6 cellular contexts compared by ENCODE assay signal in genomic region chr3:196022499-196022878, GRCh38. TPM values are rescaled to one million over a fixed set of nuclear protein-coding genes. Genes with fewer than 3 reads are reported as not detected.
DNase-seq lines count a peak whose midpoint lies in the region; ATAC-seq and TF ChIP-seq lines count a peak whose summit lies in the region.
"Not testable (repeated sequence)": the region's sequence is repeated elsewhere in the genome, so short reads cannot be mapped to it uniquely, and the experiment has no call there.

No MANE protein-coding gene starts in this region.

- not testable (repeated sequence) for H3K4me3 ChIP-seq in GM23248

- peak overlapping the region; percentile 52 for H3K27ac ChIP-seq in 22Rv1
- not testable (repeated sequence) for H3K27ac ChIP-seq in GM23248

- H3K27me3 Mint-ChIP-seq in CD14-positive monocyte (ENCODE audit: low read depth in 3 of 3) = peaks cover 1 to 10% (median 4%) of the 10 kb centered on the region in 3 donors
- H3K27me3 Mint-ChIP-seq in T-helper 17 cell = peaks cover 40% of the 10 kb centered on the region
- H3K27me3 Mint-ChIP-seq in activated naive CD8-positive, alpha-beta T cell treated with anti-CD3 and anti-CD28 coated beads, Interleukin-2, amount 50 U/mL, for 24 hours = not testable (repeated sequence)

- in situ Hi-C loops in GM23248 (cut with MboI) = not testable (repeated sequence)

- DNase-seq in CD14-positive monocyte (ENCODE audit: low spot score); GM23248; T-helper 17 cell; activated naive CD8-positive, alpha-beta T cell treated with anti-CD3 and anti-CD28 coated beads, Interleukin-2, amount 50 U/mL, for 24 hours; erythroblast (lab: John Stamatoyannopoulos, UW): not testable (repeated sequence)

- TF ChIP-seq POLR2A in erythroblast (IDR thresholded peaks at IDR 0.05; ENCODE audit: low read length) = peak; percentile 29

- H3K36me3 Mint-ChIP-seq in CD14-positive monocyte; T-helper 17 cell (ENCODE audit: low read depth); activated naive CD8-positive, alpha-beta T cell treated with anti-CD3 and anti-CD28 coated beads, Interleukin-2, amount 50 U/mL, for 24 hours (ENCODE audit: low read depth): not testable (repeated sequence)

- H3K27ac Mint-ChIP-seq in CD14-positive monocyte; activated naive CD8-positive, alpha-beta T cell treated with anti-CD3 and anti-CD28 coated beads, Interleukin-2, amount 50 U/mL, for 24 hours: not testable (repeated sequence)
- H3K27ac Mint-ChIP-seq in T-helper 17 cell = peak overlapping the region; percentile 67

- not testable (repeated sequence) for H3K79me2 ChIP-seq in GM23248 (ENCODE audit: insufficient read depth)

- H3K4me1 Mint-ChIP-seq in CD14-positive monocyte; T-helper 17 cell; activated naive CD8-positive, alpha-beta T cell treated with anti-CD3 and anti-CD28 coated beads, Interleukin-2, amount 50 U/mL, for 24 hours: not testable (repeated sequence)

- not testable (repeated sequence) for H3K4me3 Mint-ChIP-seq in CD14-positive monocyte; T-helper 17 cell; activated naive CD8-positive, alpha-beta T cell treated with anti-CD3 and anti-CD28 coated beads, Interleukin-2, amount 50 U/mL, for 24 hours

- 67 to 71% methylated on average over 8 of the region's 8 CpGs for WGBS in GM23248 (ENCODE audit: low coverage in 1 of 2, low lambda C conversion rate in 2 of 2, missing lambda C conversion rate in 2 of 2), 2 experiments

- H3K4me1 ChIP-seq in GM23248 (ENCODE audit: insufficient read depth) = not testable (repeated sequence)

- not testable (repeated sequence) for H3F3A ChIP-seq in GM23248 (ENCODE audit: insufficient read depth)

- not testable (repeated sequence) for ATAC-seq in T-helper 17 cell
- ATAC-seq in activated naive CD8-positive, alpha-beta T cell treated with anti-CD3 and anti-CD28 coated beads, Interleukin-2, amount 50 U/mL, for 24 hours = peak; percentile 20

- H3K9me2 ChIP-seq in GM23248 (ENCODE audit: insufficient read depth) = not testable (repeated sequence)

- peaks cover 29% of the 10 kb centered on the region; the same call in 1 of the 2 replicates for H3K27me3 ChIP-seq in GM23248 (replicated peaks; ENCODE audit: insufficient read depth)

- H3K9ac ChIP-seq in GM23248 = not testable (repeated sequence)

- intact Hi-C loops in CD14-positive monocyte (cut with micrococcal nuclease) = not testable (repeated sequence)

- not testable (repeated sequence) for H3K9me3 Mint-ChIP-seq in CD14-positive monocyte; activated naive CD8-positive, alpha-beta T cell treated with anti-CD3 and anti-CD28 coated beads, Interleukin-2, amount 50 U/mL, for 24 hours

- not testable (repeated sequence) for H4K20me1 ChIP-seq in GM23248 (ENCODE audit: insufficient read depth)

- not testable (repeated sequence) for H3K36me3 ChIP-seq in GM23248 (ENCODE audit: low read depth)

- H3K9me3 ChIP-seq in GM23248 (ENCODE audit: low read depth); T-helper 17 cell (ENCODE audit: control insufficient read depth, low read length, poor library complexity, severe bottlenecking): not testable (repeated sequence)

- not testable (repeated sequence) for H3K4me2 ChIP-seq in GM23248 (ENCODE audit: unreplicated experiment)

- peak overlapping the region; percentile 28; the same call in 1 of the 2 replicates for H2AFZ ChIP-seq in GM23248

- TF ChIP-seq CTCF in 22Rv1 (IDR thresholded peaks at IDR 0.05) = not testable (repeated sequence)
- peak; percentile 8 for TF ChIP-seq CTCF in CD14-positive monocyte (IDR thresholded peaks at IDR 0.05)

RNA-seq across cellular contexts. Expression of gene TFRC, which starts 59.4 kb away (rescaled TPM):
- 1 to 10 TPM; 6.6 to 7.9 TPM for polyA plus RNA-seq in CD14-positive monocyte
- total RNA-seq in GM23248 (2014; rRNA removed; shearing (Covaris generic)) = 106 and 107 TPM in 2 replicates
- polyA plus RNA-seq in GM23248 (2016; fragmentation: Nextera tagmentation; extraction: Ambion mirVana) = 64.1 and 64.6 TPM in 2 replicates
- total RNA-seq in T-helper 17 cell = 100 to 1,000 TPM; 218 to 221 TPM
